In the genomic region with DNA sequence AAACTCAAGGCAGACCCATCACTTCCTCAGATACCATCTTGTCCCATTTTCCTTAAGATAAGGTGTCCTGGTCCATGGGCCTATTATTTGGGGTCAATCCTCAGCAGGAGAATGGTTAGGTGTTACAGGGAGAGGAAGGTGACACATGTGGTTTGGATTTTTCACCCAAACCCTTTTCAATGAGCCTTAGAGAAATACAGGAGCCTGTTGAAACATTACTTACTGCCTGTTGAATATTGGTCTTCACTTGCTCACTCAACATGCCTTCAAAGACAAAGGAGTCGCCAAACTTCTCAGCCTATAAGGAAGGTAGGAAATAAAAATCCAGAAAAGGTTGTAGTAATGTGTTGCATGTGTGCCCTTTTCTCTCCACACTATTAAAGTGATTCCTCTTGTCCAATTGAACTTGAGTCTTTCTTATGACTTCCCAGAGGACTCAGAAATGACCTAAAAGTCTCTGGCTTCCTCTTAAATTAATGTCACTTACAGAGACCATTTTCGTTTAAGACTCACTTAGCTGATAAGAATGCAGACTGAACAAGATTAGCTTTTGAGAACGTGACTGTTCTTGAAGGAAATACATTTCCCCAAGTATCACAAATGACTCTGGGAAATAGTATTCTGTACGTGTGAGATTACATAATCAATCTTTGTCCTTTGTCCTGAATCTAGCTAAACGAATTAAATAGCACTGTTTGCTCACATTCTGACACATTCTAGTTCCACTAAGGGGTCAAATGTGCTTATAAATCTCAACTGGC, we compare ENCODE assay signal across 29 cellular contexts.
"Had no signal": no experiment of that assay in that cellular context is flagged by ENCODE, and none has a peak within 500 bp of the region (broad histone marks: within the 10 kb centered on the region; RNA-seq: fewer than 3 reads in every experiment).

No MANE protein-coding gene starts in this region.

- H3K4me3 ChIP-seq: adrenal gland, Peyer's patch, SJCRH30 had no signal

- H3K36me3 ChIP-seq: SJCRH30 had no signal

- H3K4me3 Mint-ChIP-seq: activated CD4-positive, alpha-beta T cell treated with anti-CD3 and anti-CD28 coated beads for 36 hours; activated CD8-positive, alpha-beta T cell treated with anti-CD3 and anti-CD28 coated beads for 36 hours; activated naive CD4-positive, alpha-beta T cell treated with anti-CD3 and anti-CD28 coated beads, Interleukin-2, amount 10 ng/mL, durations not matched to agents 7 days and 5 days; activated naive CD8-positive, alpha-beta T cell treated with anti-CD3 and anti-CD28 coated beads for 36 hours; activated T-cell treated with anti-CD3 and anti-CD28 coated beads, Interleukin-2, amount 50 U/mL, for 72 hours had no signal

- H3K4me1 Mint-ChIP-seq: activated naive CD4-positive, alpha-beta T cell treated with anti-CD3 and anti-CD28 coated beads, Interleukin-2, amount 10 ng/mL, durations not matched to agents 7 days and 5 days had no signal

- H3K27me3 ChIP-seq: adrenal gland, Peyer's patch, SJCRH30 had no signal

- H3K9me3 ChIP-seq: adrenal gland, Peyer's patch, SJCRH30, SK-N-SH had no signal

- ATAC-seq: activated CD4-positive, alpha-beta T cell treated with anti-CD3 and anti-CD28 coated beads for 36 hours; activated CD8-positive, alpha-beta T cell treated with anti-CD3 and anti-CD28 coated beads for 36 hours; activated T-cell treated with anti-CD3 and anti-CD28 coated beads, Interleukin-2, amount 50 U/mL, for 72 hours had no signal

- H3K27ac Mint-ChIP-seq: activated CD4-positive, alpha-beta T cell treated with anti-CD3 and anti-CD28 coated beads for 36 hours; activated naive CD4-positive, alpha-beta T cell treated with anti-CD3 and anti-CD28 coated beads, Interleukin-2, amount 10 ng/mL, durations not matched to agents 7 days and 5 days; activated naive CD8-positive, alpha-beta T cell treated with anti-CD3 and anti-CD28 coated beads for 36 hours; activated T-cell treated with anti-CD3 and anti-CD28 coated beads, Interleukin-2, amount 50 U/mL, for 72 hours; activated T-helper 2 cell treated with anti-CD3 and anti-CD28 coated beads, Interferon-gamma antibody, Interleukin-2, Interleukin-4, amounts not matched to agents 10 μg/mL and 5 μg/mL and 100 μg/mL, durations not matched to agents 14 hours and 24 hours and 36 hours had no signal

- H3K4me1 ChIP-seq: adrenal gland, Peyer's patch, SJCRH30 had no signal

- H3K27me3 Mint-ChIP-seq: activated CD4-positive, alpha-beta T cell treated with anti-CD3 and anti-CD28 coated beads for 36 hours; activated CD8-positive, alpha-beta T cell treated with anti-CD3 and anti-CD28 coated beads for 36 hours; activated naive CD4-positive, alpha-beta T cell treated with anti-CD3 and anti-CD28 coated beads, Interleukin-2, amount 10 ng/mL, durations not matched to agents 7 days and 5 days; activated naive CD8-positive, alpha-beta T cell treated with anti-CD3 and anti-CD28 coated beads for 36 hours had no signal

- H3K27ac ChIP-seq: adrenal gland, Peyer's patch, RWPE1, SJCRH30, VCaP had no signal

- DNase-seq: activated CD4-positive, alpha-beta T cell treated with anti-CD3 and anti-CD28 coated beads for 36 hours; activated CD4-positive, alpha-beta T cell treated with anti-CD3 and anti-CD28 coated beads, Interleukin-2, amount 50 U/mL, for 1 hour; activated CD8-positive, alpha-beta memory T cell treated with anti-CD3 and anti-CD28 coated beads, Interleukin-2, amount 50 U/mL, for 4 hours; activated CD8-positive, alpha-beta T cell treated with anti-CD3 and anti-CD28 coated beads for 36 hours; activated gamma-delta T cell treated with Interleukin-2 at 50 U/mL for 16 hours; activated naive CD4-positive, alpha-beta T cell treated with anti-CD3 and anti-CD28 coated beads, Interleukin-2, amount 10 ng/mL, durations not matched to agents 7 days and 5 days; activated naive CD8-positive, alpha-beta T cell treated with anti-CD3 and anti-CD28 coated beads for 36 hours; activated T-cell treated with anti-CD3 and anti-CD28 coated beads, Interleukin-2, amount 50 U/mL, for 72 hours; adrenal gland; anterior cingulate cortex; cerebellar nuclear complex; Karpas-422; MM.1S; NCI-H1105; NCI-H1436; NCI-H1694 treated with DMSO at 0.1 percent for 48 hours; NCI-H2029 treated with DMSO at 0.1 percent for 48 hours; NCI-H345; NCI-H510A; NCI-H526 treated with DMSO at 0.1 percent for 48 hours; NCI-H82; Peyer's patch; Right ventricle myocardium superior; SJCRH30; SK-N-SH; SW 1271 had no signal
